Comparison of ENCODE assay signal across 7 cellular contexts in genomic region chr1:236868625-236869467, GRCh38.
DNase-seq lines count a peak whose midpoint lies in the region; ATAC-seq and TF ChIP-seq lines count a peak whose summit lies in the region.

No MANE protein-coding gene starts in this region.

- ATAC-seq in GM21786 (IDR thresholded peaks at IDR 0.05; ENCODE audit: unreplicated experiment): peak; percentile 69

- H3K27ac ChIP-seq in transverse colon: no peak overlapping the region

- TF ChIP-seq EP300 in transverse colon (IDR thresholded peaks at IDR 0.05; ENCODE audit: low read depth): no peak

- H3K4me1 ChIP-seq in transverse colon: no peaks in the 10 kb centered on the region

- DNase-seq in LNCaP clone FGC (ENCODE audit: low read depth) (no peak), T-helper 9 cell (peak; percentile 15), choroid plexus epithelial cell (ENCODE audit: low read depth) (peak; percentile 91), mucosa of gallbladder (ENCODE audit: low spot score) (peak; percentile 42), transverse colon (peak; percentile 33)

- peaks cover 0 to 14% (median 0%) of the 10 kb centered on the region in 4 donors for H3K36me3 ChIP-seq in transverse colon

- no peaks in the 10 kb centered on the region for H3K9me3 ChIP-seq in transverse colon

- H3K4me3 ChIP-seq in LNCaP clone FGC (ENCODE audit: low read depth, low read length): no peak overlapping the region
- no peak overlapping the region for H3K4me3 ChIP-seq in choroid plexus epithelial cell (ENCODE audit: low read depth, low read length)
- no peak overlapping the region for H3K4me3 ChIP-seq in transverse colon

- WGBS in transverse colon (ENCODE audit: low coverage in 1 of 2), 2 donors: 89 to 96% methylated on average over 6 of the region's 6 CpGs

- intact Hi-C loops in transverse colon (cut with DNase I; ENCODE audit: low total_unique reads): no loop called here

- H3K27me3 ChIP-seq in transverse colon: no peaks in the 10 kb centered on the region

- in situ Hi-C loops in transverse colon (cut with MboI; ENCODE audit: low pct_ligation_motif_present in 1 of 4, low pct_unique_long_range_greater_than_20kb in 1 of 4, low sequenced_read_pairs in 3 of 4): loop anchor here in 3 of 4 donors (10.0 to 25.0 kb wide), 2 partner anchors 114 to 757 kb away; no protein-coding TSS in a partner anchor

- no peak for TF ChIP-seq POLR2A in transverse colon (IDR thresholded peaks at IDR 0.05)

- TF ChIP-seq CTCF in GM12872 (IDR thresholded peaks at IDR 0.05; ENCODE audit: insufficient read depth, low read depth, low read length) (peak; percentile 94), LNCaP clone FGC (IDR thresholded peaks at IDR 0.05; ENCODE audit: control insufficient read depth, extremely low read depth, insufficient read depth) (peak; percentile 95), choroid plexus epithelial cell (conservative IDR thresholded peaks at IDR 0.05; ENCODE audit: low read depth, low read length) (peak; percentile 100), transverse colon (IDR thresholded peaks at IDR 0.05) (peak; percentile 80 to 97 (median 88))
